Comparison of ENCODE assay signal across 8 cellular contexts in genomic region chr12:42143401-42144173, GRCh38. TPM values are rescaled to one million over a fixed set of nuclear protein-coding genes. Genes with fewer than 3 reads are reported as not detected.
DNase-seq lines count a peak whose midpoint lies in the region; ATAC-seq, FAIRE-seq and TF ChIP-seq lines count a peak whose summit lies in the region.

No MANE protein-coding gene starts in this region.

- H3K4me2 ChIP-seq in A549 (peak overlapping the region; percentile 92), astrocyte (ENCODE audit: low read length) (peak overlapping the region; percentile 95)

- 11% methylated on average over 14 of the region's 14 CpGs for WGBS in A549 (ENCODE audit: missing lambda C conversion rate)

- FAIRE-seq in A549 (lab: Jason Lieb, UNC) (no peak), astrocyte (lab: Jason Lieb, UNC) (no peak)

- no peaks in the 10 kb centered on the region for H3K9me3 Mint-ChIP-seq in astrocyte (ENCODE audit: unreplicated experiment)

- H3K9ac ChIP-seq in astrocyte (ENCODE audit: low read length), result peak overlapping the region; percentile 83

- H3K4me3 Mint-ChIP-seq in astrocyte (ENCODE audit: unreplicated experiment), result peak overlapping the region; percentile 97

- no peak for TF ChIP-seq RAD21 in A549 (conservative IDR thresholded peaks at IDR 0.05 in 1 of 2, IDR thresholded peaks at IDR 0.05 in 1 of 2)

- TF ChIP-seq EP300 in A549 (IDR thresholded peaks at IDR 0.05), result no peak

- peaks cover 33% of the 10 kb centered on the region for H4K20me1 ChIP-seq in astrocyte (ENCODE audit: insufficient read depth, low read length)

- peaks cover 53% of the 10 kb centered on the region for H3K79me2 ChIP-seq in astrocyte (ENCODE audit: insufficient read depth, low read length)

- CTCF ChIA-PET in A549 (lab: Yijun Ruan, JAX), result interaction anchor here (0.8 to 1.7 kb wide), 3 partner anchors 13 to 188 kb away, joined by 3 to 5 read pairs (median 3); no protein-coding TSS in a partner anchor

- H3K4me1 ChIP-seq in A549, result peaks cover 49% of the 10 kb centered on the region
- peaks cover 10% of the 10 kb centered on the region for H3K4me1 ChIP-seq in astrocyte (ENCODE audit: insufficient read depth, low read length)

- H3K36me3 Mint-ChIP-seq in astrocyte (ENCODE audit: low read depth, unreplicated experiment), result no peaks in the 10 kb centered on the region

- TF ChIP-seq CTCF in A549 (IDR thresholded peaks at IDR 0.05) (no peak), GM10266 (IDR thresholded peaks at IDR 0.05; ENCODE audit: control insufficient read depth, insufficient read depth, low read depth, missing control alignments) (no peak), astrocyte (IDR thresholded peaks at IDR 0.05; ENCODE audit: insufficient read depth, low read depth, low read length) (no peak)

- peaks cover 15% of the 10 kb centered on the region for H3K4me1 Mint-ChIP-seq in astrocyte (ENCODE audit: low read depth, unreplicated experiment)

- no peaks in the 10 kb centered on the region for H3K27me3 ChIP-seq in astrocyte (ENCODE audit: insufficient read depth, low read length)

- DNase-seq in A549 (ENCODE audit: low read depth in 1 of 2, low spot score in 1 of 2), result peak in 1 of 2 experiments; percentile 55
- peak; percentile 36 for DNase-seq in GM10266 (ENCODE audit: extremely low spot score)
- DNase-seq in M059J (ENCODE audit: low read depth), result peak; percentile 32
- DNase-seq in astrocyte (ENCODE audit: low read depth), result peak; percentile 25
- peak; percentile 40 for DNase-seq in kidney tubule cell (ENCODE audit: low spot score)
- no peak for DNase-seq in substantia nigra (lab: John Stamatoyannopoulos, UW)

- H3K27ac ChIP-seq in A549, result peak overlapping the region; percentile 95 to 96
- peak overlapping the region; percentile 52 for H3K27ac ChIP-seq in astrocyte (ENCODE audit: low read depth, low read length)
- H3K27ac ChIP-seq in substantia nigra (ENCODE audit: low read depth, low read length, poor library complexity, severe bottlenecking), result peak overlapping the region; percentile 59

- H3K9me3 ChIP-seq in A549 (no peaks in the 10 kb centered on the region), astrocyte (ENCODE audit: insufficient read depth, low read depth, low read length) (no peaks in the 10 kb centered on the region)

- no peaks in the 10 kb centered on the region for H3K36me3 ChIP-seq in astrocyte (ENCODE audit: insufficient read depth, low read length)

- no peaks in the 10 kb centered on the region for H3K27me3 Mint-ChIP-seq in astrocyte (ENCODE audit: low read depth, unreplicated experiment)

- POLR2A ChIA-PET in A549 (lab: Yijun Ruan, JAX), result no interaction called here

- H3K4me3 ChIP-seq in A549 (peak overlapping the region; percentile 82), astrocyte (ENCODE audit: insufficient read depth, low read depth, low read length) (peak overlapping the region; percentile 75)

- ATAC-seq in A549 (0 out of 6 replicates have a peak, but pooled peaks of 1 of the 2 experiments have one; percentile 9), HG03520 (IDR thresholded peaks at IDR 0.05; ENCODE audit: unreplicated experiment) (no peak), GM19452 (IDR thresholded peaks at IDR 0.05; ENCODE audit: unreplicated experiment) (no peak)

- H2AFZ ChIP-seq in astrocyte (ENCODE audit: low read depth, low read length), result peak overlapping the region; percentile 83

- peak overlapping the region; percentile 63 for H3K27ac Mint-ChIP-seq in astrocyte (ENCODE audit: unreplicated experiment)

- no peak for TF ChIP-seq POLR2A in A549 (IDR thresholded peaks at IDR 0.05; ENCODE audit: low read length)

TF ChIP-seq in A549, 52 proteins besides CTCF, POLR2A, EP300 and RAD21:
- TF ChIP-seq EHF (CRISPR knock-in tag; IDR thresholded peaks at IDR 0.05) (no peak), POLR2AphosphoS2 (conservative IDR thresholded peaks at IDR 0.05; ENCODE audit: low read length) (no peak), KDM5A (IDR thresholded peaks at IDR 0.05) (no peak), E2F6 (IDR thresholded peaks at IDR 0.05; ENCODE audit: borderline replicate concordance, low read depth) (no peak), HMGXB4 (CRISPR knock-in tag; IDR thresholded peaks at IDR 0.05; ENCODE audit: borderline replicate concordance) (no peak), RFX5 (IDR thresholded peaks at IDR 0.05) (no peak), ZFP36 (IDR thresholded peaks at IDR 0.05; ENCODE audit: borderline replicate concordance, partially characterized antibody) (no peak), BHLHE40 (IDR thresholded peaks at IDR 0.05; ENCODE audit: low read depth, low read length) (no peak), RARB (CRISPR knock-in tag; IDR thresholded peaks at IDR 0.05) (no peak), CHD2 (IDR thresholded peaks at IDR 0.05; ENCODE audit: low read length, partially characterized antibody) (no peak), NFE2L2 (conservative IDR thresholded peaks at IDR 0.05; ENCODE audit: low read length) (no peak), JUN (IDR thresholded peaks at IDR 0.05) (no peak), NR3C1 (IDR thresholded peaks at IDR 0.05) (no peak), EHMT2 (IDR thresholded peaks at IDR 0.05; ENCODE audit: low read depth) (no peak)

RNA-seq across cellular contexts. Expression of gene GXYLT1, which starts 1.1 kb away (rescaled TPM):
- polyA plus RNA-seq in A549 (2011; rRNA removed) (19.3 and 25.0 TPM in 2 replicates), A549 (2017; fragmentation: RNase III; extraction: RNeasy Plus Mini Kit Qiagen cat#74134 plus additional on column Dnase treatment) (11.2 to 12.9 TPM (median 11.6 TPM) in 3 replicates)
- 4.5 and 5.4 TPM in 2 replicates for polyA plus RNA-seq in A549 (2012; cell fraction: cytosol; rRNA removed)
- polyA plus RNA-seq in A549 (2012; cell fraction: nucleus; rRNA removed), result 3.9 and 4.7 TPM in 2 replicates
- polyA minus RNA-seq in A549 (2011; rRNA and poly(A)+ RNA removed), result 4.9 and 7.4 TPM in 2 replicates
- 9.7 and 16.1 TPM in 2 replicates for total RNA-seq in M059J (2014; rRNA removed; shearing (Covaris generic))
- 21.4 and 23.1 TPM in 2 replicates for total RNA-seq in astrocyte

Comparison
In these comparisons a context has a peak if more than half of its experiments do, and no peak if none do; other contexts are left out.
1. DNase-seq: peak in GM10266 (single experiment), M059J (single experiment), astrocyte (single experiment) and kidney tubule cell (single experiment); none in substantia nigra (0 of 49).
2. Peak in every context shown above with its lines, with median percentiles within 50 percentile points of each other: H3K27ac ChIP-seq.